22 cellular contexts compared by ENCODE assay signal in the genomic region with DNA sequence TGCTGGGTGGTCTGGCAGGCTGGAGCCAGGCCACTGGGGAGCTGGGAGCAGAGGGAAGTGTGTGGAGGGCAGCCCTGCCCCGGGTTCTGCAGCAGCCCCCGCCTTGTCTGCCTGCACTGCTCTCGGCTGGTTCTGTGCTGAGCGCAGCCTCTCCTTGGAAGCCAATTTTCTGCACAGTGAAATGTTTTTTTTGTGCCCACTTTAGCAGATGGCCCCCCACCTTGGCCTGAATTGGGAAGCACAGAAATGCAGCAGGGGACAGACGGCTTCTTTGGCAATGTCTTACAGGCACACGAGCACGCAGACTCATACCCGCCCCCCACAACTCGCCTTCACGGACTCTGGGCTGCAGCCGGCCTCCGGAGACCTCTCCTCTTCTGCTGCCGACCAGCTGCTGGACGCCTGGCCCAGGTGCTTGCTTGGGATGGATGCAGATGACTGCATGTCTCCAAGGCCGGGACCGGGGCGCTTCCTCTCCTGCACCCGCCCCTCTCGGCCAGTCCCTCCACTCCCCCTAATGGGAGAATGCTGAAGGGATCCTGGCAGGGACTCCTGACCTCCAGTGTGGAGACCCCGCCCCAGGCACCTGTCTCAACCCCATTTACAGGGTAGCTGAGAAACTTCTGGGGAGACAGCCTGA. TPM values are rescaled to one million over a fixed set of nuclear protein-coding genes. Genes with fewer than 3 reads are reported as not detected.
DNase-seq lines count a peak whose midpoint lies in the region; ATAC-seq, FAIRE-seq and TF ChIP-seq lines count a peak whose summit lies in the region.
"Had no signal": no experiment of that assay in that cellular context is flagged by ENCODE, and none has a peak within 500 bp of the region (broad histone marks: within the 10 kb centered on the region; RNA-seq: fewer than 3 reads in every experiment).

No MANE protein-coding gene starts in this region.

- H3K27me3 Mint-ChIP-seq in GM23338 (ENCODE audit: insufficient read depth, low read depth, poor library complexity) = peaks cover 17% of the 10 kb centered on the region
- peaks cover 34% of the 10 kb centered on the region for H3K27me3 Mint-ChIP-seq in WTC11 (ENCODE audit: low read depth)

- H3K4me3 Mint-ChIP-seq in GM23338 = no peak overlapping the region
- H3K4me3 Mint-ChIP-seq in WTC11 = no peak overlapping the region
- H3K4me3 Mint-ChIP-seq: B cell; CD14-positive monocyte; CD8-positive, alpha-beta T cell had no signal

- no peak for TF ChIP-seq POLR2A in GM12892 (IDR thresholded peaks at IDR 0.05; ENCODE audit: low read depth, low read length)

- no peaks in the 10 kb centered on the region for H3K9me2 ChIP-seq in GM23338 (ENCODE audit: insufficient read depth)

- H3K27ac ChIP-seq in GM23338 (ENCODE audit: low read depth) = no peak overlapping the region
- peak overlapping the region; percentile 64 for H3K27ac ChIP-seq in stomach smooth muscle (ENCODE audit: low read length)

- DNase-seq in GM23338 (ENCODE audit: low spot score) (peak; percentile 51), WTC11 (ENCODE audit: low spot score) (no peak), iPS-NIHi11 (ENCODE audit: low spot score) (peak; percentile 52), GM12892 (ENCODE audit: insufficient read length) (no peak)
- DNase-seq: CD8-positive, alpha-beta T cell; COR-L47; DMS153; DMS79 treated with DMSO at 0.1 percent for 48 hours; EL; GDM1; IMR-90; KBM-7 had no signal

- H3K27me3 ChIP-seq in GM23338 (ENCODE audit: insufficient read depth) = peaks cover 3% of the 10 kb centered on the region; the same call in 1 of the 2 replicates
- no peaks in the 10 kb centered on the region for H3K27me3 ChIP-seq in stomach smooth muscle (ENCODE audit: control insufficient read depth in 1 of 2, insufficient read depth in 2 of 2, low read length in 2 of 2)

- H3K4me2 ChIP-seq in GM23338 = no peak overlapping the region

- no peaks in the 10 kb centered on the region for H3K79me2 ChIP-seq in GM23338 (replicated peaks; ENCODE audit: insufficient read depth)

- no peaks in the 10 kb centered on the region for H3K4me1 ChIP-seq in GM23338 (ENCODE audit: insufficient read depth)
- peaks cover 37% of the 10 kb centered on the region for H3K4me1 ChIP-seq in stomach smooth muscle (ENCODE audit: control insufficient read depth, insufficient read depth, low read length)

- H2AFZ ChIP-seq in GM23338 = no peak overlapping the region

- POLR2A ChIA-PET in WTC11 (lab: Charles Lee) = interaction anchor here (0.7 kb wide), 1 partner anchor 30 kb away, joined by 3 read pairs; no protein-coding TSS in a partner anchor

- no peak overlapping the region for H3K27ac Mint-ChIP-seq in GM23338
- no peak overlapping the region for H3K27ac Mint-ChIP-seq in WTC11
- H3K27ac Mint-ChIP-seq: B cell; CD14-positive monocyte; CD8-positive, alpha-beta T cell had no signal

- H3F3A ChIP-seq in GM23338 (replicated peaks; ENCODE audit: low read depth) = no peaks in the 10 kb centered on the region

- H4K20me1 ChIP-seq in GM23338 (replicated peaks; ENCODE audit: insufficient read depth) = no peaks in the 10 kb centered on the region

- no peak for TF ChIP-seq CTCF in GM23338 (conservative IDR thresholded peaks at IDR 0.05; ENCODE audit: low read depth in 2 of 2)
- TF ChIP-seq CTCF in WTC11 (IDR thresholded peaks at IDR 0.05) = no peak

- H3K36me3 Mint-ChIP-seq in GM23338 (ENCODE audit: low read depth) (no peaks in the 10 kb centered on the region), WTC11 (no peaks in the 10 kb centered on the region)
- H3K36me3 Mint-ChIP-seq: CD14-positive monocyte; CD8-positive, alpha-beta T cell had no signal

- no peak overlapping the region for H3K4me3 ChIP-seq in GM23338
- no peak overlapping the region for H3K4me3 ChIP-seq in stomach smooth muscle (ENCODE audit: low read length in 2 of 2)

- CTCF ChIA-PET in WTC11 (lab: Charles Lee) = interaction anchor here (0.8 kb wide), 1 partner anchor 34 kb away, joined by 3 read pairs; no protein-coding TSS in a partner anchor

- no peaks in the 10 kb centered on the region for H3K9me3 ChIP-seq in stomach smooth muscle (ENCODE audit: control insufficient read depth in 2 of 2, low read length in 2 of 2)

- H3K4me1 Mint-ChIP-seq in GM23338 (no peaks in the 10 kb centered on the region), WTC11 (no peaks in the 10 kb centered on the region)
- H3K4me1 Mint-ChIP-seq: B cell had no signal

- H3K9ac ChIP-seq in stomach smooth muscle (ENCODE audit: low read length in 2 of 2) = no peak overlapping the region

- FAIRE-seq in GM12892 (lab: Jason Lieb, UNC) = no peak
- FAIRE-seq: A204.1, D721Med, GM19239, H54 had no signal

- H3K36me3 ChIP-seq in GM23338 (ENCODE audit: insufficient read depth) (no peaks in the 10 kb centered on the region), stomach smooth muscle (ENCODE audit: control insufficient read depth in 2 of 2, insufficient read depth in 2 of 2, low read length in 2 of 2) (no peaks in the 10 kb centered on the region)

- no peaks in the 10 kb centered on the region for H3K9me3 Mint-ChIP-seq in GM23338
- no peaks in the 10 kb centered on the region for H3K9me3 Mint-ChIP-seq in WTC11
- H3K9me3 Mint-ChIP-seq: CD14-positive monocyte; CD8-positive, alpha-beta T cell had no signal

- ATAC-seq in GM23338 (peak; percentile 73), WTC11 (peak; percentile 47), HG02610 (IDR thresholded peaks at IDR 0.05; ENCODE audit: unreplicated experiment) (no peak), HG03342 (IDR thresholded peaks at IDR 0.05; ENCODE audit: unreplicated experiment) (no peak)
- ATAC-seq: CD8-positive, alpha-beta T cell had no signal

TF ChIP-seq in GM23338, 12 proteins besides CTCF, POLR2A, EP300 and RAD21 (continues in another document):
- TF ChIP-seq EZH2phosphoT487 (IDR thresholded peaks at IDR 0.05; ENCODE audit: unreplicated experiment) (no peak), NANOG (IDR thresholded peaks at IDR 0.05; ENCODE audit: borderline replicate concordance) (no peak), CREB1 (CRISPR knock-in tag; IDR thresholded peaks at IDR 0.05; ENCODE audit: low read depth) (no peak), ZNF331 (CRISPR knock-in tag; IDR thresholded peaks at IDR 0.05; ENCODE audit: low read depth) (no peak)

TF ChIP-seq in WTC11, 78 proteins besides CTCF, POLR2A, EP300 and RAD21:
- TF ChIP-seq, protein P1, sequence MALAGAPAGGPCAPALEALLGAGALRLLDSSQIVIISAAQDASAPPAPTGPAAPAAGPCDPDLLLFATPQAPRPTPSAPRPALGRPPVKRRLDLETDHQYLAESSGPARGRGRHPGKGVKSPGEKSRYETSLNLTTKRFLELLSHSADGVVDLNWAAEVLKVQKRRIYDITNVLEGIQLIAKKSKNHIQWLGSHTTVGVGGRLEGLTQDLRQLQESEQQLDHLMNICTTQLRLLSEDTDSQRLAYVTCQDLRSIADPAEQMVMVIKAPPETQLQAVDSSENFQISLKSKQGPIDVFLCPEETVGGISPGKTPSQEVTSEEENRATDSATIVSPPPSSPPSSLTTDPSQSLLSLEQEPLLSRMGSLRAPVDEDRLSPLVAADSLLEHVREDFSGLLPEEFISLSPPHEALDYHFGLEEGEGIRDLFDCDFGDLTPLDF (CRISPR knock-in tag; IDR thresholded peaks at IDR 0.05) = no peak
- TF ChIP-seq, protein P2, sequence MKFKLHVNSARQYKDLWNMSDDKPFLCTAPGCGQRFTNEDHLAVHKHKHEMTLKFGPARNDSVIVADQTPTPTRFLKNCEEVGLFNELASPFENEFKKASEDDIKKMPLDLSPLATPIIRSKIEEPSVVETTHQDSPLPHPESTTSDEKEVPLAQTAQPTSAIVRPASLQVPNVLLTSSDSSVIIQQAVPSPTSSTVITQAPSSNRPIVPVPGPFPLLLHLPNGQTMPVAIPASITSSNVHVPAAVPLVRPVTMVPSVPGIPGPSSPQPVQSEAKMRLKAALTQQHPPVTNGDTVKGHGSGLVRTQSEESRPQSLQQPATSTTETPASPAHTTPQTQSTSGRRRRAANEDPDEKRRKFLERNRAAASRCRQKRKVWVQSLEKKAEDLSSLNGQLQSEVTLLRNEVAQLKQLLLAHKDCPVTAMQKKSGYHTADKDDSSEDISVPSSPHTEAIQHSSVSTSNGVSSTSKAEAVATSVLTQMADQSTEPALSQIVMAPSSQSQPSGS (CRISPR knock-in tag; IDR thresholded peaks at IDR 0.05; ENCODE audit: borderline replicate concordance, low read depth) = no peak
- TF ChIP-seq GABPB1 (CRISPR knock-in tag; IDR thresholded peaks at IDR 0.05) (no peak), CBFB (CRISPR knock-in tag; IDR thresholded peaks at IDR 0.05; ENCODE audit: low read depth) (no peak), TEAD4 (CRISPR knock-in tag; IDR thresholded peaks at IDR 0.05) (no peak)

RNA-seq across cellular contexts. Expression of a gene that starts 14.8 kb away (rescaled TPM):
- total RNA-seq in GM23338 (2014; rRNA removed; shearing (Covaris generic)) = 20.1 and 20.5 TPM in 2 replicates
- 3.4 and 4.1 TPM in 2 replicates for polyA plus RNA-seq in GM23338 (2016; fragmentation: Nextera tagmentation; extraction: Ambion mirVana)
- 9.7 to 15.1 TPM (median 10.8 TPM) in 3 replicates for total RNA-seq in WTC11 (2021)
- 0.19 TPM for polyA plus RNA-seq in GM12892 (2012; ENCODE audit: missing spikeins)
- total RNA-seq: HT-29 had no signal
- polyA plus RNA-seq: CD14-positive monocyte had no signal

RNA-seq across cellular contexts. Expression of a gene that starts 46.7 kb away (rescaled TPM):
- 10.2 and 11.5 TPM in 2 replicates for total RNA-seq in GM23338 (2014; rRNA removed; shearing (Covaris generic))
- 16.0 and 16.1 TPM in 2 replicates for polyA plus RNA-seq in GM23338 (2016; fragmentation: Nextera tagmentation; extraction: Ambion mirVana)
- 18.1 to 25.2 TPM (median 20.6 TPM) in 3 replicates for total RNA-seq in WTC11 (2021)
- 6.7 TPM for polyA plus RNA-seq in GM12892 (2012; ENCODE audit: missing spikeins)

Comparison
In these comparisons a context has a peak if more than half of its experiments do, and no peak if none do; other contexts are left out.
1. ATAC-seq: peak in GM23338 (single experiment) and WTC11 (single experiment); none in HG02610 (single experiment) and HG03342 (single experiment).
2. DNase-seq: peak in GM23338 (single experiment) and iPS-NIHi11 (single experiment); none in WTC11 (single experiment) and GM12892 (single experiment).